In the genomic region with DNA sequence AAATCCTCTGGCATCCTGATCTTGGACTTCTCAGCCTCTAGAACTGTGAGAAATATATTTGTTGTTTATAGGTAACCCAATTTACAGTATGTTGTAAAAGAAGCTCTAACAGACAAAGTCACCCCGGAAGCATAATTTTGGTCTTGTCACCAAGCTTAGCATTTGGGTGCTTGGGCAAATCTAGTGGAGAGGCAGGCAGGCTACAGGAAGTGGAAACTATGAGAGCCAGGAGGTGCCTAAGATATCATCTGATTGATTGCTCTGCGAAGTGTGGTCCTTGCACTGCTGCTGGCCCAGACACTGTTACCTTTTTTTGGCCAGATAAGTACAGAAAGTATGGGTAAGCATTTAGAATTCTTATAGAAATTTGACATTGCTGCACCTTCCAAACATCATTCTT, we compare ENCODE assay signal across 22 cellular contexts.
DNase-seq lines count a peak whose midpoint lies in the region; ATAC-seq, FAIRE-seq and TF ChIP-seq lines count a peak whose summit lies in the region.
"Had no signal": no experiment of that assay in that cellular context is flagged by ENCODE, and none has a peak within 500 bp of the region (broad histone marks: within the 10 kb centered on the region; RNA-seq: fewer than 3 reads in every experiment).

No MANE protein-coding gene starts in this region.

- WGBS in transverse colon (ENCODE audit: low coverage in 1 of 2), 2 donors = 92% methylated on average over 2 of the region's 2 CpGs; no CpG with 5 or more reads in 1 of the 2 donors

- POLR2A ChIA-PET in activated CD8-positive, alpha-beta T cell treated with anti-CD3 and anti-CD28 coated beads, Interleukin-2, amount 10 ng/mL, durations not matched to agents 7 days and 5 days (lab: Charles Lee) = no interaction called here

- no peaks in the 10 kb centered on the region for H3K36me3 Mint-ChIP-seq in activated CD8-positive, alpha-beta T cell treated with anti-CD3 and anti-CD28 coated beads, Interleukin-2, amount 10 ng/mL, durations not matched to agents 7 days and 5 days (ENCODE audit: low read depth)
- H3K36me3 Mint-ChIP-seq in natural killer cell = no peaks in the 10 kb centered on the region
- H3K36me3 Mint-ChIP-seq: mesothelial cell of epicardium, WTC11 had no signal

- no peaks in the 10 kb centered on the region for H3K27me3 Mint-ChIP-seq in activated CD8-positive, alpha-beta T cell treated with anti-CD3 and anti-CD28 coated beads, Interleukin-2, amount 10 ng/mL, durations not matched to agents 7 days and 5 days (ENCODE audit: low read depth)
- H3K27me3 Mint-ChIP-seq in natural killer cell (ENCODE audit: low read depth in 2 of 2) = no peaks in the 10 kb centered on the region

- no peaks in the 10 kb centered on the region for H3K9me3 Mint-ChIP-seq in activated CD8-positive, alpha-beta T cell treated with anti-CD3 and anti-CD28 coated beads, Interleukin-2, amount 10 ng/mL, durations not matched to agents 7 days and 5 days (ENCODE audit: insufficient read depth)
- no peaks in the 10 kb centered on the region for H3K9me3 Mint-ChIP-seq in natural killer cell

- no peak overlapping the region for H3K9ac ChIP-seq in Karpas-422 (ENCODE audit: low read length)
- H3K9ac ChIP-seq in kidney (ENCODE audit: low read length in 2 of 2) = no peak overlapping the region

- H3K27me3 ChIP-seq in Karpas-422 (ENCODE audit: low read length) (no peaks in the 10 kb centered on the region), transverse colon (no peaks in the 10 kb centered on the region)
- H3K27me3 ChIP-seq: BE2C, gastrocnemius medialis had no signal

- H3K27ac Mint-ChIP-seq in activated CD8-positive, alpha-beta T cell treated with anti-CD3 and anti-CD28 coated beads, Interleukin-2, amount 10 ng/mL, durations not matched to agents 7 days and 5 days = peak overlapping the region; percentile 21
- H3K27ac Mint-ChIP-seq in natural killer cell = peak overlapping the region; percentile 81 to 86
- H3K27ac Mint-ChIP-seq: mesothelial cell of epicardium, WTC11 had no signal

- no peak for FAIRE-seq in kidney (lab: Jason Lieb, UNC)
- FAIRE-seq: A204.1, urothelium cell line had no signal

- no peak for TF ChIP-seq EP300 in transverse colon (IDR thresholded peaks at IDR 0.05; ENCODE audit: low read depth)

- H3K27ac ChIP-seq in Karpas-422 (ENCODE audit: low read length) (no peak overlapping the region), transverse colon (no peak overlapping the region), kidney (ENCODE audit: low read depth in 2 of 2, low read length in 2 of 2) (no peak overlapping the region)
- H3K27ac ChIP-seq: gastrocnemius medialis had no signal

- H3K4me1 ChIP-seq in Karpas-422 (ENCODE audit: low read length) (peaks cover 5% of the 10 kb centered on the region; the same call in 1 of the 2 replicates), transverse colon (peaks cover 0 to 10% (median 7%) of the 10 kb centered on the region in 4 donors), kidney (ENCODE audit: control insufficient read depth in 1 of 2, insufficient read depth in 1 of 2, low read depth in 1 of 2, low read length in 2 of 2) (no peaks in the 10 kb centered on the region)

- in situ Hi-C loops in transverse colon (cut with MboI; ENCODE audit: low pct_ligation_motif_present in 1 of 4, low pct_unique_long_range_greater_than_20kb in 1 of 4, low sequenced_read_pairs in 3 of 4) = no loop called here

- no peak overlapping the region for H3K4me3 Mint-ChIP-seq in activated CD8-positive, alpha-beta T cell treated with anti-CD3 and anti-CD28 coated beads, Interleukin-2, amount 10 ng/mL, durations not matched to agents 7 days and 5 days
- H3K4me3 Mint-ChIP-seq in natural killer cell = peak overlapping the region; percentile 38
- H3K4me3 Mint-ChIP-seq: mesothelial cell of epicardium, WTC11 had no signal

- no peaks in the 10 kb centered on the region for H3K79me2 ChIP-seq in Karpas-422 (ENCODE audit: low read length)

- H3K36me3 ChIP-seq in Karpas-422 (ENCODE audit: insufficient read depth, low read length) (no peaks in the 10 kb centered on the region), transverse colon (no peaks in the 10 kb centered on the region), kidney (ENCODE audit: control insufficient read depth in 1 of 2, insufficient read depth in 2 of 2, low read length in 2 of 2) (no peaks in the 10 kb centered on the region)
- H3K36me3 ChIP-seq: BE2C, gastrocnemius medialis had no signal

- TF ChIP-seq CTCF in natural killer cell (IDR thresholded peaks at IDR 0.05) (no peak), transverse colon (IDR thresholded peaks at IDR 0.05) (no peak), kidney (IDR thresholded peaks at IDR 0.05; ENCODE audit: borderline replicate concordance, extremely low read depth, insufficient read depth) (no peak)

- peak; percentile 20 for DNase-seq in activated CD4-positive, alpha-beta T cell treated with anti-CD3 and anti-CD28 coated beads for 48 hours
- DNase-seq in activated CD4-positive, alpha-beta T cell treated with anti-CD3 and anti-CD28 coated beads, Interleukin-2, amount 50 U/mL, for 1 hour = no peak
- DNase-seq in Karpas-422 (peak; percentile 12), natural killer cell (no peak), SK-N-DZ (ENCODE audit: low spot score) (no peak), transverse colon (no peak), kidney (no peak)
- peak; percentile 50 for DNase-seq in activated CD8-positive, alpha-beta T cell treated with anti-CD3 and anti-CD28 coated beads, Interleukin-2, amount 10 ng/mL, durations not matched to agents 7 days and 5 days
- DNase-seq: amygdala, BE2C, DMS 273 treated with DMSO at 0.1 percent for 48 hours, gastrocnemius medialis, GF-D8, H7, NCI-H1105 treated with DMSO at 0.1 percent for 48 hours, NCI-H2107, NCI-H524 treated with DMSO at 0.1 percent for 48 hours had no signal

- H3K4me2 ChIP-seq in Karpas-422 (ENCODE audit: low read depth, low read length, poor library complexity, severe bottlenecking) = no peak overlapping the region

- no peak for TF ChIP-seq POLR2A in transverse colon (IDR thresholded peaks at IDR 0.05)

- no peak overlapping the region for H3K4me3 ChIP-seq in Karpas-422 (ENCODE audit: low read length)
- no peak overlapping the region for H3K4me3 ChIP-seq in transverse colon
- H3K4me3 ChIP-seq in kidney (ENCODE audit: low read length in 2 of 2) = no peak overlapping the region
- H3K4me3 ChIP-seq: gastrocnemius medialis had no signal

- CTCF ChIA-PET in activated CD8-positive, alpha-beta T cell treated with anti-CD3 and anti-CD28 coated beads, Interleukin-2, amount 10 ng/mL, durations not matched to agents 7 days and 5 days (lab: Charles Lee) = interaction anchor here (0.8 to 1.9 kb wide), 7 partner anchors 14 to 309 kb away, joined by 3 to 9 read pairs (median 5); no protein-coding TSS in a partner anchor

- ATAC-seq in activated CD8-positive, alpha-beta T cell treated with anti-CD3 and anti-CD28 coated beads, Interleukin-2, amount 10 ng/mL, durations not matched to agents 7 days and 5 days = peak; percentile 87
- ATAC-seq in natural killer cell = peak; percentile 52 to 87 (median 79)
- ATAC-seq: gastrocnemius medialis, Right ventricle myocardium inferior, WTC11 had no signal

- H4K20me1 ChIP-seq in Karpas-422 (ENCODE audit: insufficient read depth, low read depth, low read length) = no peaks in the 10 kb centered on the region

- H3K9me3 ChIP-seq in Karpas-422 (ENCODE audit: low read length) (no peaks in the 10 kb centered on the region), transverse colon (no peaks in the 10 kb centered on the region), kidney (ENCODE audit: control insufficient read depth in 1 of 2, low read length in 2 of 2) (no peaks in the 10 kb centered on the region)
- H3K9me3 ChIP-seq: BE2C, gastrocnemius medialis had no signal

- no peak overlapping the region for H2AFZ ChIP-seq in Karpas-422 (ENCODE audit: low read length)

- intact Hi-C loops in natural killer cell (cut with micrococcal nuclease) = no loop called here
- intact Hi-C loops in transverse colon (cut with DNase I; ENCODE audit: low total_unique reads) = no loop called here
- intact Hi-C loops in kidney (cut with DNase I) = no loop called here

- H3K4me1 Mint-ChIP-seq in activated CD8-positive, alpha-beta T cell treated with anti-CD3 and anti-CD28 coated beads, Interleukin-2, amount 10 ng/mL, durations not matched to agents 7 days and 5 days (ENCODE audit: low read depth) = peaks cover 14% of the 10 kb centered on the region
- H3K4me1 Mint-ChIP-seq in natural killer cell = peaks cover 20 to 36% of the 10 kb centered on the region in 2 donors

- H3K9me2 ChIP-seq in Karpas-422 (replicated peaks; ENCODE audit: insufficient read depth, low read length) = no peaks in the 10 kb centered on the region

Comparison
In these comparisons a context has a peak if more than half of its experiments do, and no peak if none do; other contexts are left out.
1. DNase-seq: peak in activated CD4-positive, alpha-beta T cell treated with anti-CD3 and anti-CD28 coated beads for 48 hours (single experiment), Karpas-422 (single experiment) and activated CD8-positive, alpha-beta T cell treated with anti-CD3 and anti-CD28 coated beads, Interleukin-2, amount 10 ng/mL, durations not matched to agents 7 days and 5 days (single experiment); none in activated CD4-positive, alpha-beta T cell treated with anti-CD3 and anti-CD28 coated beads, Interleukin-2, amount 50 U/mL, for 1 hour (single experiment), natural killer cell (single experiment), SK-N-DZ (single experiment), transverse colon (single experiment) and kidney (single experiment).